Comparison of ENCODE assay signal across 8 cellular contexts in the genomic region with DNA sequence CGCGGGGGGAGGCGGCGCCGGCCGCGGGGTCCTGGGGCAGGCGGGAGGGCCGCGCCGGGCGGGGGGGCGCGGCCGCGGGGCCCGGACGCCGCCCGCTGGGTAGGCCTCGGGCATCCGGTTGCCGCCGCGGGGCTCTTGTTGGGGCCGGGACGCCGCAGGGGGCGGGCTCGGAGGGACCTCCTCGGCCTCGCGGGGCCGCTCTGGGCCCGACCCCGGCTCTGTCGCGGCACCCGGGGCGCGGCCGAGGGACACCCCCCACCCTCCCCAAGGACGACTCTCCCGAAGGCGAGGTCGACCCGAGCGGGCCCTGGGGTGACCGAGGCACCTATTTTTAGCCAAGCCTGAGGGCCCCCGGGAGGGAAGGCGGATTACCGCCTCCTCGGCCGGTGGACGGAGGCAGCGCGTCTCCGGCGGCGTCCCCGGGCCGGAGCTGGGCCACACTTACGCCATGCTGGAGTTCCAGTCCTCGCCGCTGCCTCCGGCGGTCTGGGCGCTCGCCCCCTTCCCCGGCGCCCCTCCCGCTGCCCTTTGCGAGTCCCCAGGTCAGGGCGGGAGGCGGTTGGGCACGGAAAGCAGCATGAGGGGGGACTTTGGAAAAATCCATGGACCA. TPM values are rescaled to one million over a fixed set of nuclear protein-coding genes. Genes with fewer than 3 reads are reported as not detected.
A peak's percentile ranks its signal among the peaks of the same experiment; 100 is the strongest.
DNase-seq lines count a peak whose midpoint lies in the region; ATAC-seq, FAIRE-seq and TF ChIP-seq lines count a peak whose summit lies in the region.

No MANE protein-coding gene starts in this region.

- ATAC-seq in GM18519 (IDR thresholded peaks at IDR 0.05; ENCODE audit: low FRiP score, unreplicated experiment) (peak; percentile 25), HG02798 (IDR thresholded peaks at IDR 0.05; ENCODE audit: poor library complexity, unreplicated experiment) (peak; percentile 57), Right ventricle myocardium inferior (peak; percentile 45)

- intact Hi-C loops in Right ventricle myocardium inferior (cut with DNase I) (loop anchor here (5.0 kb wide), 2 partner anchors 47 to 102 kb away; no protein-coding TSS in a partner anchor), posterior cingulate gyrus (cut with DNase I) (loop anchor here (10.0 kb wide), 2 partner anchors 526 to 534 kb away; a partner anchor contains a TSS)

- FAIRE-seq in urothelium cell line (lab: Jason Lieb, UNC) = no peak

- DNase-seq in activated gamma-delta T cell treated with anti-CD3 and anti-CD28 coated beads, Interleukin-2, amount 50 U/mL, for 16 hours (ENCODE audit: low read depth) = peak; percentile 39
- DNase-seq in Right ventricle myocardium inferior (ENCODE audit: missing footprints) (peak; percentile 78), posterior cingulate gyrus (peak in 6 of 10 donors; percentile 14 to 83 (median 23)), urothelium cell line (ENCODE audit: low spot score) (peak; percentile 71), NCI-H1105 treated with DMSO at 0.1 percent for 48 hours (lab: John Stamatoyannopoulos, UW) (no peak)

TF ChIP-seq in PFSK-1, 5 proteins besides CTCF, POLR2A, EP300 and RAD21:
- peak; percentile 11 for TF ChIP-seq FOXP2 (optimal IDR thresholded peaks at IDR 0.05; ENCODE audit: borderline replicate concordance, extremely low read depth, extremely low read length, insufficient read depth)
- TF ChIP-seq, protein P1, sequence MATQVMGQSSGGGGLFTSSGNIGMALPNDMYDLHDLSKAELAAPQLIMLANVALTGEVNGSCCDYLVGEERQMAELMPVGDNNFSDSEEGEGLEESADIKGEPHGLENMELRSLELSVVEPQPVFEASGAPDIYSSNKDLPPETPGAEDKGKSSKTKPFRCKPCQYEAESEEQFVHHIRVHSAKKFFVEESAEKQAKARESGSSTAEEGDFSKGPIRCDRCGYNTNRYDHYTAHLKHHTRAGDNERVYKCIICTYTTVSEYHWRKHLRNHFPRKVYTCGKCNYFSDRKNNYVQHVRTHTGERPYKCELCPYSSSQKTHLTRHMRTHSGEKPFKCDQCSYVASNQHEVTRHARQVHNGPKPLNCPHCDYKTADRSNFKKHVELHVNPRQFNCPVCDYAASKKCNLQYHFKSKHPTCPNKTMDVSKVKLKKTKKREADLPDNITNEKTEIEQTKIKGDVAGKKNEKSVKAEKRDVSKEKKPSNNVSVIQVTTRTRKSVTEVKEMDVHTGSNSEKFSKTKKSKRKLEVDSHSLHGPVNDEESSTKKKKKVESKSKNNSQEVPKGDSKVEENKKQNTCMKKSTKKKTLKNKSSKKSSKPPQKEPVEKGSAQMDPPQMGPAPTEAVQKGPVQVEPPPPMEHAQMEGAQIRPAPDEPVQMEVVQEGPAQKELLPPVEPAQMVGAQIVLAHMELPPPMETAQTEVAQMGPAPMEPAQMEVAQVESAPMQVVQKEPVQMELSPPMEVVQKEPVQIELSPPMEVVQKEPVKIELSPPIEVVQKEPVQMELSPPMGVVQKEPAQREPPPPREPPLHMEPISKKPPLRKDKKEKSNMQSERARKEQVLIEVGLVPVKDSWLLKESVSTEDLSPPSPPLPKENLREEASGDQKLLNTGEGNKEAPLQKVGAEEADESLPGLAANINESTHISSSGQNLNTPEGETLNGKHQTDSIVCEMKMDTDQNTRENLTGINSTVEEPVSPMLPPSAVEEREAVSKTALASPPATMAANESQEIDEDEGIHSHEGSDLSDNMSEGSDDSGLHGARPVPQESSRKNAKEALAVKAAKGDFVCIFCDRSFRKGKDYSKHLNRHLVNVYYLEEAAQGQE (IDR thresholded peaks at IDR 0.05; ENCODE audit: insufficient read depth in 1 of 2, low read depth in 2 of 2, low read length in 2 of 2) = no peak

RNA-seq across cellular contexts. Expression of a gene that starts 0.5 kb away (rescaled TPM):
- 48.5 TPM for polyA plus RNA-seq in PFSK-1 (2012; ENCODE audit: insufficient read length, low read depth)
- total RNA-seq in Right ventricle myocardium inferior = 288 TPM
